In the genomic region with DNA sequence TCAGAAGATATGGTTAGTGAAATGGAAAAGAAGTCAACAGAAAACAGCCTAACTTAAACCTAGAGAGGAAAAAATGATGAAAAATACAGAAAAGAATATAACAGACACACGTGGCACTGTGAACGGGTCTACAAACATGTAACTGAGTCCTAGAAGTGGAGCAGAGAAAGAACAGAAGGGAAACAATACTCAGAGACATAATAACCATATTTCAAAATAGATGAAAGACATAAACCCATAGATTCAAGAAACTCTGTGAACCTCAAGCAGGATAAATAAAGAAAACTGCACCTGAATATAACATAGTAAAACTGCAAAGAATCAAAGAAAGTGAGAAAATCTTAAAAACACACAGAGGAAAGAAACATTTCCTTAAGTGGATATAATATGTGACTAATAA, we compare ENCODE assay signal across 7 cellular contexts.
"Had no signal": no experiment of that assay in that cellular context is flagged by ENCODE, and none has a peak within 500 bp of the region (broad histone marks: within the 10 kb centered on the region; RNA-seq: fewer than 3 reads in every experiment).

No MANE protein-coding gene starts in this region.

- H3K4me3 ChIP-seq: GM23248, HAP-1, K562 had no signal

- H3K27ac ChIP-seq: GM23248 had no signal

- H3K36me3 ChIP-seq: HAP-1 had no signal

- ATAC-seq: HCT116, K562 had no signal

- H3K4me1 ChIP-seq: HAP-1 had no signal

- H3K9me3 ChIP-seq: HAP-1 had no signal

- DNase-seq: GM23248, GOT3, H7, IMR-90 had no signal
